ENCODE assay signal across 18 cellular contexts in genomic region chr13:83297591-83298305, GRCh38.
DNase-seq lines count a peak whose midpoint lies in the region; TF ChIP-seq lines count a peak whose summit lies in the region.
"Had no signal": no experiment of that assay in that cellular context is flagged by ENCODE, and none has a peak within 500 bp of the region (broad histone marks: within the 10 kb centered on the region; RNA-seq: fewer than 3 reads in every experiment).

No MANE protein-coding gene starts in this region.

- no peaks in the 10 kb centered on the region for H3K36me3 Mint-ChIP-seq in MCF 10A (ENCODE audit: insufficient read depth, unreplicated experiment)
- H3K36me3 Mint-ChIP-seq: CD14-positive monocyte had no signal

- peaks cover 6% of the 10 kb centered on the region for H3K9me3 Mint-ChIP-seq in MCF 10A (ENCODE audit: unreplicated experiment)

- no peaks in the 10 kb centered on the region for H3K27me3 Mint-ChIP-seq in MCF 10A (ENCODE audit: insufficient read depth, unreplicated experiment)

- TF ChIP-seq EP300 in esophagus muscularis mucosa (IDR thresholded peaks at IDR 0.05) = no peak

- TF ChIP-seq POLR2A in esophagus muscularis mucosa (IDR thresholded peaks at IDR 0.05; ENCODE audit: low read depth) = no peak

- H3K27me3 ChIP-seq in A673 (replicated peaks; ENCODE audit: insufficient read depth, low read depth, low read length, poor library complexity) = no peaks in the 10 kb centered on the region
- no peaks in the 10 kb centered on the region for H3K27me3 ChIP-seq in esophagus muscularis mucosa
- H3K27me3 ChIP-seq: Peyer's patch had no signal

- H3K27ac ChIP-seq in A673 (ENCODE audit: low read depth, low read length, poor library complexity, severe bottlenecking) (no peak overlapping the region), esophagus muscularis mucosa (replicated peaks in 1 of 4) (no peak overlapping the region)
- H3K27ac ChIP-seq: Peyer's patch had no signal

- no peak overlapping the region for H3K4me3 ChIP-seq in epithelial cell of proximal tubule (ENCODE audit: low read depth, low read length)
- H3K4me3 ChIP-seq in A673 (ENCODE audit: low read depth, low read length, poor library complexity, severe bottlenecking) = no peak overlapping the region
- no peak overlapping the region for H3K4me3 ChIP-seq in esophagus muscularis mucosa
- H3K4me3 ChIP-seq: HAP-1, K562, Peyer's patch had no signal

- no peaks in the 10 kb centered on the region for H3K4me1 ChIP-seq in A673 (ENCODE audit: insufficient read depth, low read length, poor library complexity, severe bottlenecking)
- H3K4me1 ChIP-seq in esophagus muscularis mucosa = no peaks in the 10 kb centered on the region
- H3K4me1 ChIP-seq: HAP-1, Peyer's patch had no signal

- H3K36me3 ChIP-seq in A673 (ENCODE audit: insufficient read depth, low read length, poor library complexity, severe bottlenecking) (no peaks in the 10 kb centered on the region), esophagus muscularis mucosa (no peaks in the 10 kb centered on the region)
- H3K36me3 ChIP-seq: HAP-1, Peyer's patch had no signal

- POLR2A ChIA-PET in MCF 10A (lab: Yijun Ruan, JAX) (interaction anchor here (0.6 kb wide), 1 partner anchor 16 kb away, joined by 4 read pairs; no protein-coding TSS in a partner anchor), A673 (lab: Charles Lee; ENCODE audit: low non-redundant PET) (no interaction called here)

- no peak overlapping the region for H3K27ac Mint-ChIP-seq in MCF 10A (ENCODE audit: low read depth, unreplicated experiment)
- H3K27ac Mint-ChIP-seq: CD14-positive monocyte had no signal

- no peaks in the 10 kb centered on the region for H3K4me1 Mint-ChIP-seq in MCF 10A (ENCODE audit: insufficient read depth, unreplicated experiment)
- H3K4me1 Mint-ChIP-seq: CD14-positive monocyte had no signal

- BruUV-seq in MCF 10A (replicated peaks; lab: Mats Ljungman, UMichigan) = no TSS peak
- BruUV-seq in A673 (replicated peaks; lab: Mats Ljungman, UMichigan) = no TSS peak

- intact Hi-C loops in MCF 10A (cut with micrococcal nuclease) = no loop called here
- intact Hi-C loops in A673 (cut with micrococcal nuclease; ENCODE audit: unreplicated experiment) = loop anchor here (10.0 kb wide), 1 partner anchor 1227 kb away; no protein-coding TSS in a partner anchor
- intact Hi-C loops in esophagus muscularis mucosa (cut with DNase I) = no loop called here

- no peak overlapping the region for H3K4me3 Mint-ChIP-seq in MCF 10A (ENCODE audit: unreplicated experiment)
- H3K4me3 Mint-ChIP-seq: CD14-positive monocyte had no signal

- DNase-seq in HCEC 1CT (peak; percentile 53), epithelial cell of proximal tubule (ENCODE audit: low read depth) (peak; percentile 22), iris pigment epithelial cell (ENCODE audit: low read depth) (peak; percentile 39), MCF 10A (ENCODE audit: unreplicated experiment) (no peak), A673 (ENCODE audit: low spot score) (no peak), esophagus muscularis mucosa (ENCODE audit: extremely low spot score) (no peak), hypothalamus (lab: John Stamatoyannopoulos, UW) (no peak)
- DNase-seq: ACHN; DND-41; NCI-H1105; NCI-H2081 treated with DMSO at 0.1 percent for 48 hours; NCI-H510A; NCI-H748 treated with DMSO at 0.1 percent for 48 hours; NK-92 treated with Interleukin-12 subunit alpha and Interleukin-12 subunit beta, amount 100 ng/mL, for 24 hours; Peyer's patch had no signal

- CTCF ChIA-PET in MCF 10A (lab: Yijun Ruan, JAX) = interaction anchor here (0.7 kb wide), 1 partner anchor 32 kb away, joined by 4 read pairs; no protein-coding TSS in a partner anchor
- CTCF ChIA-PET in A673 (lab: Charles Lee) = no interaction called here

- no peak for TF ChIP-seq CTCF in epithelial cell of proximal tubule (conservative IDR thresholded peaks at IDR 0.05; ENCODE audit: low read depth, low read length)
- TF ChIP-seq CTCF in MCF 10A (IDR thresholded peaks at IDR 0.05; ENCODE audit: unreplicated experiment) = no peak
- TF ChIP-seq CTCF in A673 (conservative IDR thresholded peaks at IDR 0.05; ENCODE audit: low read depth, low read length) = no peak
- no peak for TF ChIP-seq CTCF in esophagus muscularis mucosa (IDR thresholded peaks at IDR 0.05)

- WGBS in esophagus muscularis mucosa = 76% methylated on average over 8 of the region's 8 CpGs

- H3K9me3 ChIP-seq in A673 (ENCODE audit: low read depth, low read length, poor library complexity, severe bottlenecking) = no peaks in the 10 kb centered on the region
- peaks cover 0 to 7% (median 2%) of the 10 kb centered on the region in 4 donors for H3K9me3 ChIP-seq in esophagus muscularis mucosa
- H3K9me3 ChIP-seq: HAP-1, Peyer's patch had no signal

Comparison
In these comparisons a context has a peak if more than half of its experiments do, and no peak if none do; other contexts are left out.
1. DNase-seq: peak in HCEC 1CT (single experiment), epithelial cell of proximal tubule (single experiment) and iris pigment epithelial cell (single experiment); none in MCF 10A (single experiment), A673 (single experiment), esophagus muscularis mucosa (single experiment) and hypothalamus (0 of 51).